Comparison of ENCODE assay signal across 31 cellular contexts in genomic region chr17:55462234-55462633, GRCh38. TPM values are rescaled to one million over a fixed set of nuclear protein-coding genes. Genes with fewer than 3 reads are reported as not detected.
DNase-seq lines count a peak whose midpoint lies in the region; ATAC-seq, FAIRE-seq and TF ChIP-seq lines count a peak whose summit lies in the region.
"Had no signal": no experiment of that assay in that cellular context is flagged by ENCODE, and none has a peak within 500 bp of the region (broad histone marks: within the 10 kb centered on the region; RNA-seq: fewer than 3 reads in every experiment).

No MANE protein-coding gene starts in this region.

- H3K9ac ChIP-seq in mammary epithelial cell (ENCODE audit: insufficient read depth, low read length) (peak overlapping the region; percentile 0), trophoblast cell (ENCODE audit: low read length) (no peak overlapping the region)
- H3K9ac ChIP-seq: BLaER1 had no signal

- POLR2A ChIA-PET in A549 (lab: Yijun Ruan, JAX), result no interaction called here

- DNase-seq in mammary epithelial cell, result no peak
- DNase-seq in breast epithelium (ENCODE audit: low spot score in 2 of 2), result no peak
- no peak for DNase-seq in A549 (ENCODE audit: low read depth in 1 of 2, low spot score in 1 of 2)
- peak; percentile 15 for DNase-seq in kidney tubule cell (ENCODE audit: low spot score)
- DNase-seq in trophoblast cell, result peak; percentile 74 to 91
- DNase-seq in activated CD8-positive, alpha-beta memory T cell treated with anti-CD3 and anti-CD28 coated beads, Interleukin-2, amount 50 U/mL, for 4 hours, result no peak
- no peak for DNase-seq in SJCRH30
- DNase-seq: ACHN; BE2C; C1 segment of cervical spinal cord; CD4-positive, alpha-beta memory T cell; CD4-positive, CD25-positive, alpha-beta regulatory T cell; CD8-positive, alpha-beta memory T cell; COR-L47; DMS 273 treated with DMSO at 0.1 percent for 48 hours; DMS153; DMS53; DMS79; DND-41; EL; GDM1 had no signal

- H2AFZ ChIP-seq in mammary epithelial cell (ENCODE audit: low read depth, low read length), result no peak overlapping the region
- no peak overlapping the region for H2AFZ ChIP-seq in trophoblast cell (ENCODE audit: insufficient read depth, low read length, poor library complexity)

- no peak overlapping the region for H4K8ac ChIP-seq in trophoblast cell (ENCODE audit: low read depth, low read length)

- TF ChIP-seq CTCF in mammary epithelial cell (conservative IDR thresholded peaks at IDR 0.05 in 1 of 2, IDR thresholded peaks at IDR 0.05 in 1 of 2; ENCODE audit: extremely low read depth in 1 of 2, insufficient read depth in 1 of 2, low read depth in 1 of 2, low read length in 2 of 2) (no peak), breast epithelium (IDR thresholded peaks at IDR 0.05) (no peak), A549 (IDR thresholded peaks at IDR 0.05) (no peak)

- H3K79me2 ChIP-seq in mammary epithelial cell (ENCODE audit: insufficient read depth, low read length) (no peaks in the 10 kb centered on the region), trophoblast cell (ENCODE audit: control insufficient read depth, insufficient read depth, low read length, poor library complexity) (no peaks in the 10 kb centered on the region)

- no peak overlapping the region for H3K4me3 ChIP-seq in mammary epithelial cell (replicated peaks in 1 of 3; ENCODE audit: insufficient read depth in 1 of 3, low read depth in 2 of 3, low read length in 3 of 3)
- H3K4me3 ChIP-seq in breast epithelium, result no peak overlapping the region
- no peak overlapping the region for H3K4me3 ChIP-seq in A549
- H3K4me3 ChIP-seq in trophoblast cell (ENCODE audit: low read depth, low read length), result no peak overlapping the region
- H3K4me3 ChIP-seq in SJCRH30, result no peak overlapping the region
- H3K4me3 ChIP-seq: BLaER1 had no signal

- no peak for TF ChIP-seq RAD21 in A549 (conservative IDR thresholded peaks at IDR 0.05 in 1 of 2, IDR thresholded peaks at IDR 0.05 in 1 of 2)

- no peak overlapping the region for H3K18ac ChIP-seq in trophoblast cell (ENCODE audit: low read length)

- H3K23ac ChIP-seq in trophoblast cell (ENCODE audit: low read length), result no peak overlapping the region

- H3K79me1 ChIP-seq in trophoblast cell (ENCODE audit: low read length), result no peaks in the 10 kb centered on the region

- H3K4me2 ChIP-seq in mammary epithelial cell (ENCODE audit: insufficient read depth, low read depth, low read length) (no peak overlapping the region), A549 (no peak overlapping the region), trophoblast cell (ENCODE audit: low read length) (no peak overlapping the region)
- H3K4me2 ChIP-seq: BLaER1 had no signal

- H3K36me3 ChIP-seq in mammary epithelial cell (ENCODE audit: insufficient read depth, low read length) (no peaks in the 10 kb centered on the region), breast epithelium (no peaks in the 10 kb centered on the region), trophoblast cell (ENCODE audit: control insufficient read depth in 1 of 2, insufficient read depth in 2 of 2, low read length in 2 of 2) (no peaks in the 10 kb centered on the region), SJCRH30 (no peaks in the 10 kb centered on the region)
- H3K36me3 ChIP-seq: BE2C, BLaER1 had no signal

- ATAC-seq in A549, result no peak

- H2BK120ac ChIP-seq in trophoblast cell (ENCODE audit: insufficient read depth, low read length, poor library complexity), result no peak overlapping the region

- no peak overlapping the region for H2BK5ac ChIP-seq in trophoblast cell (ENCODE audit: low read depth, low read length, poor library complexity)

- H4K12ac ChIP-seq in trophoblast cell (ENCODE audit: low read depth, low read length), result no peak overlapping the region

- H4K91ac ChIP-seq in trophoblast cell (ENCODE audit: low read depth, low read length), result no peak overlapping the region

- dilution Hi-C loops in mammary epithelial cell (cut with HindIII; ENCODE audit: low sequenced_read_pairs), result no loop called here

- no peak overlapping the region for H3K14ac ChIP-seq in trophoblast cell (ENCODE audit: low read length)

- H4K20me1 ChIP-seq in mammary epithelial cell (ENCODE audit: insufficient read depth, low read length), result no peaks in the 10 kb centered on the region
- H4K20me1 ChIP-seq: BLaER1 had no signal

- H3K9me3 ChIP-seq in mammary epithelial cell (replicated peaks; ENCODE audit: insufficient read depth, low read length), result no peaks in the 10 kb centered on the region
- no peaks in the 10 kb centered on the region for H3K9me3 ChIP-seq in breast epithelium
- H3K9me3 ChIP-seq in A549, result no peaks in the 10 kb centered on the region
- no peaks in the 10 kb centered on the region for H3K9me3 ChIP-seq in trophoblast cell (ENCODE audit: insufficient read depth, low read depth, low read length)
- no peaks in the 10 kb centered on the region for H3K9me3 ChIP-seq in SJCRH30 (replicated peaks)
- H3K9me3 ChIP-seq: BE2C, BLaER1 had no signal

- no peak for FAIRE-seq in A549 (lab: Jason Lieb, UNC)
- FAIRE-seq: GM12891, GM19239 had no signal

- in situ Hi-C loops in mammary epithelial cell (cut with MboI; ENCODE audit: low sequenced_read_pairs in 2 of 2), result no loop called here

- no peak overlapping the region for H3K4ac ChIP-seq in trophoblast cell (ENCODE audit: low read depth, low read length)

- BruUV-seq in mammary epithelial cell (replicated peaks; lab: Mats Ljungman, UMichigan), result no TSS peak

- no peak for TF ChIP-seq POLR2A in breast epithelium (IDR thresholded peaks at IDR 0.05)
- no peak for TF ChIP-seq POLR2A in A549 (IDR thresholded peaks at IDR 0.05; ENCODE audit: low read length)

- H3K4me1 ChIP-seq in mammary epithelial cell (ENCODE audit: insufficient read depth, low read length) (peaks cover 10% of the 10 kb centered on the region), breast epithelium (no peaks in the 10 kb centered on the region), A549 (peaks cover 28% of the 10 kb centered on the region), trophoblast cell (ENCODE audit: control insufficient read depth in 1 of 2, insufficient read depth in 2 of 2, low read length in 2 of 2) (no peaks in the 10 kb centered on the region), SJCRH30 (no peaks in the 10 kb centered on the region)

- H2AK5ac ChIP-seq in trophoblast cell (ENCODE audit: low read length), result no peak overlapping the region

- intact Hi-C loops in mammary epithelial cell (cut with micrococcal nuclease) (no loop called here), breast epithelium (cut with DNase I; ENCODE audit: low total_unique reads) (no loop called here)

- H3K27ac ChIP-seq in mammary epithelial cell (ENCODE audit: insufficient read depth, low read depth, low read length) (no peak overlapping the region), breast epithelium (no peak overlapping the region), A549 (peak overlapping the region; percentile 37 to 51; a peak in 4 of 6 replicates), trophoblast cell (ENCODE audit: low read depth, low read length) (no peak overlapping the region), SJCRH30 (no peak overlapping the region)
- H3K27ac ChIP-seq: 22Rv1, BLaER1 had no signal

- CTCF ChIA-PET in mammary epithelial cell (lab: Charles Lee; ENCODE audit: low non-redundant PET), result no interaction called here
- CTCF ChIA-PET in A549 (lab: Yijun Ruan, JAX), result interaction anchor here (1.2 to 1.3 kb wide), 2 partner anchors 19 to 52 kb away, joined by 3 to 4 read pairs; no protein-coding TSS in a partner anchor

- H3K27me3 ChIP-seq in mammary epithelial cell (ENCODE audit: insufficient read depth, low read length), result no peaks in the 10 kb centered on the region
- no peaks in the 10 kb centered on the region for H3K27me3 ChIP-seq in breast epithelium
- H3K27me3 ChIP-seq in trophoblast cell (ENCODE audit: insufficient read depth, low read length), result no peaks in the 10 kb centered on the region
- no peaks in the 10 kb centered on the region for H3K27me3 ChIP-seq in SJCRH30
- H3K27me3 ChIP-seq: BE2C, BLaER1 had no signal

- TF ChIP-seq EP300 in A549 (IDR thresholded peaks at IDR 0.05), result no peak

- H2BK12ac ChIP-seq in trophoblast cell (ENCODE audit: low read length), result no peak overlapping the region

- 45% methylated on average over 1 of the region's 1 CpG for WGBS in mammary epithelial cell (ENCODE audit: low coverage, missing lambda C conversion rate)
- WGBS in A549 (ENCODE audit: missing lambda C conversion rate), result 90% methylated on average over 1 of the region's 1 CpG
- no CpG with 5 or more reads among the region's 1 CpG for WGBS in trophoblast cell (ENCODE audit: extremely low coverage, insufficient coverage, insufficient read length)

TF ChIP-seq in A549, 52 proteins besides CTCF, POLR2A, EP300 and RAD21 (continues in another document):
- TF ChIP-seq ATOH8 (CRISPR knock-in tag; IDR thresholded peaks at IDR 0.05; ENCODE audit: low read depth) (no peak), POLR2AphosphoS2 (conservative IDR thresholded peaks at IDR 0.05; ENCODE audit: low read length) (no peak), SREBF2 (IDR thresholded peaks at IDR 0.05) (no peak), TP53 (CRISPR knock-in tag; IDR thresholded peaks at IDR 0.05) (no peak)

RNA-seq across cellular contexts. Expression of gene MMD, which starts 40.6 kb away (rescaled TPM):
- total RNA-seq in mammary epithelial cell (1 to 10 TPM; 7.8 to 9.0 TPM), breast epithelium (100 to 1,000 TPM in 1 of 3 donors, 10 to 100 TPM in 2; 28.0 to 140 (median 34.1) TPM)
- polyA plus RNA-seq in mammary epithelial cell (4.3 TPM), A549 (2011; rRNA removed) (50.9 and 54.7 TPM in 2 replicates), A549 (2017; fragmentation: RNase III; extraction: RNeasy Plus Mini Kit Qiagen cat#74134 plus additional on column Dnase treatment) (16.9 to 25.9 TPM (median 22.5 TPM) in 3 replicates)
- 1.9 TPM for polyA minus RNA-seq in mammary epithelial cell
- polyA plus RNA-seq in A549 (2012; cell fraction: cytosol; rRNA removed), result 15.3 and 22.2 TPM in 2 replicates
- polyA plus RNA-seq in A549 (2012; cell fraction: nucleus; rRNA removed), result 8.6 and 12.5 TPM in 2 replicates
- polyA minus RNA-seq in A549 (2011; rRNA and poly(A)+ RNA removed), result 24.2 and 38.4 TPM in 2 replicates
- polyA plus RNA-seq in trophoblast cell (2013), result 52.1 and 57.7 TPM in 2 replicates
- 39.5 and 43.0 TPM in 2 replicates for total RNA-seq in SJCRH30 (2014; rRNA removed; shearing (Covaris generic))

RNA-seq across cellular contexts. Expression of gene SMIM36, which starts 49.0 kb away (rescaled TPM):
- total RNA-seq in mammary epithelial cell (not detected), breast epithelium (not detected)
- polyA plus RNA-seq in mammary epithelial cell (not detected), A549 (2011; rRNA removed) (not detected in 2 replicates), A549 (2017; fragmentation: RNase III; extraction: RNeasy Plus Mini Kit Qiagen cat#74134 plus additional on column Dnase treatment) (not detected in 3 replicates)
- not detected for polyA minus RNA-seq in mammary epithelial cell
- polyA plus RNA-seq in A549 (2012; cell fraction: cytosol; rRNA removed), result not detected in 2 replicates
- polyA plus RNA-seq in A549 (2012; cell fraction: nucleus; rRNA removed), result not detected in 2 replicates
- not detected in 2 replicates for polyA minus RNA-seq in A549 (2011; rRNA and poly(A)+ RNA removed)
- polyA plus RNA-seq in trophoblast cell (2013), result not detected in 2 replicates
- not detected in 2 replicates for total RNA-seq in SJCRH30 (2014; rRNA removed; shearing (Covaris generic))
- total RNA-seq: A172; A673; CD4-positive, alpha-beta memory T cell; CD4-positive, CD25-positive, alpha-beta regulatory T cell; CD8-positive, alpha-beta memory T cell; Daoy; G401 had no signal
- polyA plus RNA-seq: AG04450; CD14-positive monocyte; CD4-positive, alpha-beta memory T cell; CD4-positive, CD25-positive, alpha-beta regulatory T cell; CD8-positive, alpha-beta memory T cell had no signal

Comparison
In these comparisons a context has a peak if more than half of its experiments do, and no peak if none do; other contexts are left out.
1. DNase-seq: peak in kidney tubule cell (single experiment) and trophoblast cell (2 of 2); none in mammary epithelial cell (single experiment), breast epithelium (0 of 2), A549 (0 of 2), activated CD8-positive, alpha-beta memory T cell treated with anti-CD3 and anti-CD28 coated beads, Interleukin-2, amount 50 U/mL, for 4 hours (single experiment) and SJCRH30 (0 of 2).
2. H3K27ac ChIP-seq: peak in A549 (2 of 2); none in mammary epithelial cell (single experiment), breast epithelium (0 of 2), trophoblast cell (single experiment) and SJCRH30 (single experiment).